In genomic region chrX:69096963-69097362, GRCh38 we compare ENCODE assay signal across 27 cellular contexts.
"Had no signal": no experiment of that assay in that cellular context is flagged by ENCODE, and none has a peak within 500 bp of the region (broad histone marks: within the 10 kb centered on the region; RNA-seq: fewer than 3 reads in every experiment).

No MANE protein-coding gene starts in this region.

- FAIRE-seq: islet of Langerhans, TTC549 had no signal

- H3K4me3 ChIP-seq: adrenal gland, left lung, lower lobe of right lung, mucosa of descending colon, ovary, right atrium auricular region, smooth muscle cell, thyroid gland, upper lobe of right lung had no signal

- ATAC-seq: esophagus mucosa; left lung; lower lobe of right lung; mucosa of descending colon; stimulated activated memory B cell treated with anti-CD40 and anti-IgM and Interleukin-4, amounts not matched to agents 10 μg/mL and 1 μg/mL and 100 μg/mL, for 72 hours; stimulated activated naive CD8-positive, alpha-beta T cell treated with anti-CD3 and anti-CD28 coated beads, Interleukin-15, amount 100 ng/mL, for 72 hours; upper lobe of right lung had no signal

- H3K36me3 ChIP-seq: adrenal gland, left lung, lower lobe of right lung, ovary, right atrium auricular region, thyroid gland, upper lobe of right lung had no signal

- H3K4me3 Mint-ChIP-seq: activated naive CD4-positive, alpha-beta T cell treated with anti-CD3 and anti-CD28 coated beads for 36 hours; activated naive CD8-positive, alpha-beta T cell treated with anti-CD3 and anti-CD28 coated beads for 36 hours; brain; nephron; stimulated activated memory B cell treated with anti-CD40 and anti-IgM and Interleukin-4, amounts not matched to agents 10 μg/mL and 1 μg/mL and 100 μg/mL, for 72 hours; stimulated activated naive CD8-positive, alpha-beta T cell treated with anti-CD3 and anti-CD28 coated beads, Interleukin-15, amount 100 ng/mL, for 72 hours had no signal

- H3K9me3 Mint-ChIP-seq: activated naive CD4-positive, alpha-beta T cell treated with anti-CD3 and anti-CD28 coated beads for 36 hours; activated naive CD8-positive, alpha-beta T cell treated with anti-CD3 and anti-CD28 coated beads for 36 hours; stimulated activated memory B cell treated with anti-CD40 and anti-IgM and Interleukin-4, amounts not matched to agents 10 μg/mL and 1 μg/mL and 100 μg/mL, for 72 hours; stimulated activated naive CD8-positive, alpha-beta T cell treated with anti-CD3 and anti-CD28 coated beads, Interleukin-15, amount 100 ng/mL, for 72 hours had no signal

- H3K9me3 ChIP-seq: adrenal gland, left lung, lower lobe of right lung, mucosa of descending colon, ovary, right atrium auricular region, thyroid gland, upper lobe of right lung had no signal

- H3K36me3 Mint-ChIP-seq: activated naive CD8-positive, alpha-beta T cell treated with anti-CD3 and anti-CD28 coated beads for 36 hours; brain; stimulated activated memory B cell treated with anti-CD40 and anti-IgM and Interleukin-4, amounts not matched to agents 10 μg/mL and 1 μg/mL and 100 μg/mL, for 72 hours had no signal

- H3K27ac Mint-ChIP-seq: activated naive CD4-positive, alpha-beta T cell treated with anti-CD3 and anti-CD28 coated beads for 36 hours; activated naive CD8-positive, alpha-beta T cell treated with anti-CD3 and anti-CD28 coated beads for 36 hours; stimulated activated memory B cell treated with anti-CD40 and anti-IgM and Interleukin-4, amounts not matched to agents 10 μg/mL and 1 μg/mL and 100 μg/mL, for 72 hours; stimulated activated naive CD8-positive, alpha-beta T cell treated with anti-CD3 and anti-CD28 coated beads, Interleukin-15, amount 100 ng/mL, for 72 hours had no signal

- H3K27ac ChIP-seq: adrenal gland, left lung, lower lobe of right lung, ovary, right atrium auricular region, thyroid gland, upper lobe of right lung, VCaP had no signal

- H3K27me3 ChIP-seq: left lung, ovary, right atrium auricular region, thyroid gland, upper lobe of right lung had no signal

- H3K27me3 Mint-ChIP-seq: activated naive CD8-positive, alpha-beta T cell treated with anti-CD3 and anti-CD28 coated beads for 36 hours; stimulated activated memory B cell treated with anti-CD40 and anti-IgM and Interleukin-4, amounts not matched to agents 10 μg/mL and 1 μg/mL and 100 μg/mL, for 72 hours; stimulated activated naive CD8-positive, alpha-beta T cell treated with anti-CD3 and anti-CD28 coated beads, Interleukin-15, amount 100 ng/mL, for 72 hours had no signal

- DNase-seq: activated CD4-positive, alpha-beta T cell treated with anti-CD3 and anti-CD28 coated beads for 4 hours; activated CD4-positive, alpha-beta T cell treated with anti-CD3 and anti-CD28 coated beads, Interleukin-2, amount 50 U/mL, for 4 hours; activated effector memory CD4-positive, alpha-beta T cell treated with Interleukin-2 at 50 U/mL for 16 hours; activated naive CD4-positive, alpha-beta T cell treated with anti-CD3 and anti-CD28 coated beads for 36 hours; activated naive CD8-positive, alpha-beta T cell treated with anti-CD3 and anti-CD28 coated beads for 36 hours; adrenal gland; aorta; left lung; lower lobe of right lung; mucosa of descending colon; ovary; stimulated activated CD4-positive, alpha-beta T cell treated with anti-CD3 and anti-CD28 coated beads, Interleukin-1b, Interleukin-23, amount 100 ng/mL, for 48 hours; stimulated activated CD4-positive, alpha-beta T cell treated with anti-CD3 and anti-CD28 coated beads, Interleukin-4, amount 100 ng/mL, for 4 hours; stimulated activated CD8-positive, alpha-beta memory T cell treated with anti-CD3 and anti-CD28 coated beads, Interleukin-4, amount 100 ng/mL, for 48 hours; stimulated activated naive CD8-positive, alpha-beta T cell treated with anti-CD3 and anti-CD28 coated beads, Interleukin-15, amount 100 ng/mL, for 72 hours; T-helper 9 cell; thyroid gland; upper lobe of right lung had no signal

- H3K4me2 ChIP-seq: smooth muscle cell had no signal

- H3K4me1 Mint-ChIP-seq: activated naive CD8-positive, alpha-beta T cell treated with anti-CD3 and anti-CD28 coated beads for 36 hours; stimulated activated memory B cell treated with anti-CD40 and anti-IgM and Interleukin-4, amounts not matched to agents 10 μg/mL and 1 μg/mL and 100 μg/mL, for 72 hours; stimulated activated naive CD8-positive, alpha-beta T cell treated with anti-CD3 and anti-CD28 coated beads, Interleukin-15, amount 100 ng/mL, for 72 hours had no signal

- H3K4me1 ChIP-seq: adrenal gland, left lung, lower lobe of right lung, right atrium auricular region, thyroid gland, upper lobe of right lung had no signal
